27 cellular contexts compared by ENCODE assay signal in genomic region chr1:116686175-116686574, GRCh38.
"Had no signal": no experiment of that assay in that cellular context is flagged by ENCODE, and none has a peak within 500 bp of the region (broad histone marks: within the 10 kb centered on the region; RNA-seq: fewer than 3 reads in every experiment).

No MANE protein-coding gene starts in this region.

- ATAC-seq: activated CD8-positive, alpha-beta T cell treated with anti-CD3 and anti-CD28 coated beads for 36 hours; activated naive CD8-positive, alpha-beta T cell treated with anti-CD3 and anti-CD28 coated beads, Interleukin-2, amount 50 U/mL, for 24 hours; activated T-cell treated with anti-CD3 and anti-CD28 coated beads, Interleukin-2, amount 50 U/mL, for 4 hours; activated T-helper 17 cell treated with anti-CD3 and anti-CD28 coated beads, Interleukin-2, amount 50 U/mL, for 72 hours; esophagus mucosa; foreskin keratinocyte; left lung; lower lobe of right lung; psoas muscle; stimulated activated memory B cell treated with anti-CD40 and anti-IgM and Interleukin-4, amounts not matched to agents 10 μg/mL and 1 μg/mL and 100 μg/mL, for 72 hours; stimulated activated naive CD8-positive, alpha-beta T cell treated with anti-CD3 and anti-CD28 coated beads, Interleukin-15, amount 100 ng/mL, for 72 hours; upper lobe of right lung had no signal

- H3K27me3 Mint-ChIP-seq: activated CD8-positive, alpha-beta T cell treated with anti-CD3 and anti-CD28 coated beads for 36 hours; activated naive CD4-positive, alpha-beta T cell treated with anti-CD3 and anti-CD28 coated beads, Interleukin-2, amount 50 U/mL, for 24 hours; activated naive CD8-positive, alpha-beta T cell treated with anti-CD3 and anti-CD28 coated beads, Interleukin-2, amount 50 U/mL, for 24 hours; activated T-helper 17 cell treated with anti-CD3 and anti-CD28 coated beads, Interleukin-2, amount 50 U/mL, for 72 hours; stimulated activated naive CD8-positive, alpha-beta T cell treated with anti-CD3 and anti-CD28 coated beads, Interleukin-15, amount 100 ng/mL, for 72 hours had no signal

- H3K36me3 ChIP-seq: breast epithelium, left lung, lower lobe of right lung, sigmoid colon, thyroid gland, upper lobe of right lung had no signal

- H3K27ac Mint-ChIP-seq: activated B cell treated with CpG ODN at 0.5 μM for 24 hours; activated CD8-positive, alpha-beta T cell treated with anti-CD3 and anti-CD28 coated beads for 36 hours; activated naive CD4-positive, alpha-beta T cell treated with anti-CD3 and anti-CD28 coated beads, Interleukin-2, amount 50 U/mL, for 24 hours; activated naive CD8-positive, alpha-beta T cell treated with anti-CD3 and anti-CD28 coated beads, Interleukin-2, amount 50 U/mL, for 24 hours; activated T-helper 17 cell treated with anti-CD3 and anti-CD28 coated beads, Interleukin-2, amount 50 U/mL, for 72 hours; stimulated activated memory B cell treated with anti-CD40 and anti-IgM and Interleukin-4, amounts not matched to agents 10 μg/mL and 1 μg/mL and 100 μg/mL, for 72 hours had no signal

- H3K9me3 ChIP-seq: breast epithelium, left lung, lower lobe of right lung, psoas muscle, sigmoid colon, thyroid gland, upper lobe of right lung had no signal

- H2AFZ ChIP-seq: parathyroid adenoma had no signal

- H3K27me3 ChIP-seq: breast epithelium, foreskin keratinocyte, left lung, sigmoid colon, thyroid gland, upper lobe of right lung had no signal

- H3K36me3 Mint-ChIP-seq: activated naive CD4-positive, alpha-beta T cell treated with anti-CD3 and anti-CD28 coated beads, Interleukin-2, amount 50 U/mL, for 24 hours; naive B cell; stimulated activated memory B cell treated with anti-CD40 and anti-IgM and Interleukin-4, amounts not matched to agents 10 μg/mL and 1 μg/mL and 100 μg/mL, for 72 hours had no signal

- H3K27ac ChIP-seq: breast epithelium, foreskin keratinocyte, left lung, lower lobe of right lung, parathyroid adenoma, psoas muscle, sigmoid colon, thyroid gland, upper lobe of right lung had no signal

- H3K4me1 Mint-ChIP-seq: activated B cell treated with CpG ODN at 0.5 μM for 24 hours; activated naive CD4-positive, alpha-beta T cell treated with anti-CD3 and anti-CD28 coated beads, Interleukin-2, amount 50 U/mL, for 24 hours; activated naive CD8-positive, alpha-beta T cell treated with anti-CD3 and anti-CD28 coated beads, Interleukin-2, amount 50 U/mL, for 24 hours; activated T-helper 17 cell treated with anti-CD3 and anti-CD28 coated beads, Interleukin-2, amount 50 U/mL, for 72 hours; naive B cell; stimulated activated memory B cell treated with anti-CD40 and anti-IgM and Interleukin-4, amounts not matched to agents 10 μg/mL and 1 μg/mL and 100 μg/mL, for 72 hours had no signal

- H3K9me3 Mint-ChIP-seq: activated B cell treated with CpG ODN at 0.5 μM for 24 hours; activated CD8-positive, alpha-beta T cell treated with anti-CD3 and anti-CD28 coated beads for 36 hours; activated naive CD4-positive, alpha-beta T cell treated with anti-CD3 and anti-CD28 coated beads, Interleukin-2, amount 50 U/mL, for 24 hours; activated naive CD8-positive, alpha-beta T cell treated with anti-CD3 and anti-CD28 coated beads, Interleukin-2, amount 50 U/mL, for 24 hours; activated T-cell treated with anti-CD3 and anti-CD28 coated beads, Interleukin-2, amount 50 U/mL, for 4 hours; activated T-helper 17 cell treated with anti-CD3 and anti-CD28 coated beads, Interleukin-2, amount 50 U/mL, for 72 hours; naive B cell; stimulated activated memory B cell treated with anti-CD40 and anti-IgM and Interleukin-4, amounts not matched to agents 10 μg/mL and 1 μg/mL and 100 μg/mL, for 72 hours; stimulated activated naive CD8-positive, alpha-beta T cell treated with anti-CD3 and anti-CD28 coated beads, Interleukin-15, amount 100 ng/mL, for 72 hours had no signal

- H3K79me2 ChIP-seq: parathyroid adenoma had no signal

- DNase-seq: activated B cell treated with CpG ODN at 0.5 μM for 24 hours; activated CD4-positive, alpha-beta T cell treated with anti-CD3 and anti-CD28 coated beads, Interleukin-2, amount 50 U/mL, for 1 hour; activated CD8-positive, alpha-beta T cell treated with anti-CD3 and anti-CD28 coated beads for 36 hours; activated naive CD8-positive, alpha-beta T cell treated with anti-CD3 and anti-CD28 coated beads, Interleukin-2, amount 50 U/mL, for 24 hours; activated T-cell treated with anti-CD3 and anti-CD28 coated beads, Interleukin-2, amount 50 U/mL, for 4 hours; amygdala; central memory CD4-positive, alpha-beta T cell; foreskin keratinocyte; left lung; lower lobe of right lung; naive B cell; nucleus accumbens; psoas muscle; sigmoid colon; small intestine; stimulated activated CD4-positive, alpha-beta T cell treated with anti-CD3 and anti-CD28 coated beads, Interleukin-4, amount 100 ng/mL, for 24 hours; stimulated activated naive CD8-positive, alpha-beta T cell treated with anti-CD3 and anti-CD28 coated beads, Interleukin-15, amount 100 ng/mL, for 72 hours; substantia nigra; T-helper 2 cell; thyroid gland; upper lobe of right lung had no signal

- H3K4me1 ChIP-seq: breast epithelium, left lung, lower lobe of right lung, parathyroid adenoma, psoas muscle, thyroid gland, upper lobe of right lung had no signal

- H3K9ac ChIP-seq: parathyroid adenoma had no signal

- H3K4me3 ChIP-seq: breast epithelium, left lung, lower lobe of right lung, psoas muscle, sigmoid colon, thyroid gland, upper lobe of right lung had no signal

- H3K4me3 Mint-ChIP-seq: activated B cell treated with CpG ODN at 0.5 μM for 24 hours; activated CD8-positive, alpha-beta T cell treated with anti-CD3 and anti-CD28 coated beads for 36 hours; activated naive CD4-positive, alpha-beta T cell treated with anti-CD3 and anti-CD28 coated beads, Interleukin-2, amount 50 U/mL, for 24 hours; activated naive CD8-positive, alpha-beta T cell treated with anti-CD3 and anti-CD28 coated beads, Interleukin-2, amount 50 U/mL, for 24 hours; activated T-cell treated with anti-CD3 and anti-CD28 coated beads, Interleukin-2, amount 50 U/mL, for 4 hours; activated T-helper 17 cell treated with anti-CD3 and anti-CD28 coated beads, Interleukin-2, amount 50 U/mL, for 72 hours; naive B cell; stimulated activated memory B cell treated with anti-CD40 and anti-IgM and Interleukin-4, amounts not matched to agents 10 μg/mL and 1 μg/mL and 100 μg/mL, for 72 hours; stimulated activated naive CD8-positive, alpha-beta T cell treated with anti-CD3 and anti-CD28 coated beads, Interleukin-15, amount 100 ng/mL, for 72 hours had no signal
